ENCODE assay signal across 8 cellular contexts in genomic region chr12:66919466-66919865, GRCh38.
"Had no signal": no experiment of that assay in that cellular context is flagged by ENCODE, and none has a peak within 500 bp of the region (broad histone marks: within the 10 kb centered on the region; RNA-seq: fewer than 3 reads in every experiment).

No MANE protein-coding gene starts in this region.

- DNase-seq: GM23248, GOT3, H7, IMR-90, KG1 had no signal

- H3K27ac ChIP-seq: GM23248 had no signal

- H3K4me1 ChIP-seq: HAP-1 had no signal

- H3K4me3 ChIP-seq: GM23248, HAP-1, K562 had no signal

- H3K9me3 ChIP-seq: HAP-1 had no signal

- H3K36me3 ChIP-seq: HAP-1 had no signal

- ATAC-seq: HCT116 had no signal
